ENCODE assay signal across 18 cellular contexts in the genomic region with DNA sequence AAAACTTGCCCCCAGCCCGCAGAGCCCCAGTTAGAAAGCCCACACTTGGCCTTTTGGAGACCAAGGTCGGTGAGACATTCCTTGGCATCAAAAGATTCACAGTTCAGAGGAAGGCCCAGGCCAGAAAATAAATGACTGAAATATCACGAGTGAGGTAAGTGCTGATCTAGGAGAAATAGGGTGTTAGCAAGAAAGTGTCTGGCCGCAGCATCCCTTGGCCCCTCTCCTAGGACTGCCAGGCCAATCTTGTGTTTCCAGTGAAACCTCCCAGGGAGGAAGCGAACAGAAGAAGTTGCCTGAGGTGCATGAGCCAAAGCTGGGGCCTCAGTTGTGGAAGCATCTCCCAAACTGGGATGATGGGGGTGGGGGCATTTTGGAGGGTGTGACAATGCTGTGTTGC.
"Had no signal": no experiment of that assay in that cellular context is flagged by ENCODE, and none has a peak within 500 bp of the region (broad histone marks: within the 10 kb centered on the region; RNA-seq: fewer than 3 reads in every experiment).

No MANE protein-coding gene starts in this region.

- H3K36me3 Mint-ChIP-seq: naive thymus-derived CD8-positive, alpha-beta T cell had no signal

- ATAC-seq: activated CD4-positive, CD25-positive, alpha-beta regulatory T cell treated with anti-CD3 and anti-CD28 coated beads, Interleukin-2, amount 50 U/mL, for 24 hours; left lung; mucosa of descending colon; naive thymus-derived CD8-positive, alpha-beta T cell had no signal

- DNase-seq: activated CD4-positive, alpha-beta T cell treated with anti-CD3 and anti-CD28 coated beads, Interleukin-2, amount 50 U/mL, for 48 hours; activated naive CD8-positive, alpha-beta T cell treated with anti-CD3 and anti-CD28 coated beads, Interleukin-2, amount 10 ng/mL, durations not matched to agents 7 days and 5 days; effector memory CD4-positive, alpha-beta T cell; left lung; mucosa of descending colon; naive thymus-derived CD8-positive, alpha-beta T cell; nucleus accumbens; stimulated activated CD4-positive, alpha-beta T cell treated with anti-CD3 and anti-CD28 coated beads, Interleukin-4, amount 100 ng/mL, for 1 hour; stimulated activated naive CD4-positive, alpha-beta T cell; upper lobe of left lung had no signal

- H3K36me3 ChIP-seq: ascending aorta, left lung, right atrium auricular region, suprapubic skin, upper lobe of left lung had no signal

- H3K9me3 ChIP-seq: ascending aorta, left lung, mucosa of descending colon, right atrium auricular region, suprapubic skin, upper lobe of left lung had no signal

- H3K27ac ChIP-seq: ascending aorta, epithelial cell of prostate, right atrium auricular region, suprapubic skin, upper lobe of left lung had no signal

- H3K27ac Mint-ChIP-seq: activated naive CD8-positive, alpha-beta T cell treated with anti-CD3 and anti-CD28 coated beads, Interleukin-2, amount 10 ng/mL, durations not matched to agents 7 days and 5 days; dendritic cell treated with granulocyte-macrophage colony-stimulating factor and Interleukin-4, amounts not matched to agents 40 ng/mL and 50 ng/mL, for 4 days; progenitor cell of endocrine pancreas had no signal

- H3K9me3 Mint-ChIP-seq: dendritic cell treated with granulocyte-macrophage colony-stimulating factor and Interleukin-4, amounts not matched to agents 40 ng/mL and 50 ng/mL, for 4 days had no signal

- H3K27me3 ChIP-seq: ascending aorta, left lung, right atrium auricular region, suprapubic skin, upper lobe of left lung had no signal

- H3K27me3 Mint-ChIP-seq: activated naive CD8-positive, alpha-beta T cell treated with anti-CD3 and anti-CD28 coated beads, Interleukin-2, amount 10 ng/mL, durations not matched to agents 7 days and 5 days; dendritic cell treated with granulocyte-macrophage colony-stimulating factor and Interleukin-4, amounts not matched to agents 40 ng/mL and 50 ng/mL, for 4 days; naive thymus-derived CD8-positive, alpha-beta T cell had no signal

- H3K4me3 ChIP-seq: ascending aorta, left lung, mucosa of descending colon, right atrium auricular region, skin epidermis, suprapubic skin, upper lobe of left lung had no signal

- H3K4me3 Mint-ChIP-seq: activated naive CD8-positive, alpha-beta T cell treated with anti-CD3 and anti-CD28 coated beads, Interleukin-2, amount 10 ng/mL, durations not matched to agents 7 days and 5 days; dendritic cell treated with granulocyte-macrophage colony-stimulating factor and Interleukin-4, amounts not matched to agents 40 ng/mL and 50 ng/mL, for 4 days; naive thymus-derived CD8-positive, alpha-beta T cell had no signal
